ENCODE assay signal across 8 cellular contexts in the genomic region with DNA sequence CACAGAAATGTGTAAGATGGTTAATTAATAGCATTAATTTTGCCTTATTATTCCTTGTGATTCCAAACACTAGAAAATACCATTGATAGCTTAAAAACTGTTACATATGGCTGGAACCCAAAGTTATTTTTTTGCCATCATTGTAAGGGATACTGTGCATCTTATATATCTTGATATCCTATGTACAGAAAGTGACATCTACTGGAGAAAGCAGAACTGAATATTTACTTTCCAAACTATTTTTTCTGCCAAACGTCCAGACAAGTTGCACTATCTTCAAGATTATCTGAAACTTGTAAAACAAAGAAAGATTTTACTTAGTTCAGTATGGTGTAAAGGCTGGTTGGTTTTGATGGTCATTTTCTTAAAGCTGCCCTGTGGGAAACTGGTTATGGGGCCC. TPM values are rescaled to one million over a fixed set of nuclear protein-coding genes. Genes with fewer than 3 reads are reported as not detected.
DNase-seq lines count a peak whose midpoint lies in the region; ATAC-seq, FAIRE-seq and TF ChIP-seq lines count a peak whose summit lies in the region.
"Had no signal": no experiment of that assay in that cellular context is flagged by ENCODE, and none has a peak within 500 bp of the region (broad histone marks: within the 10 kb centered on the region; RNA-seq: fewer than 3 reads in every experiment).

No MANE protein-coding gene starts in this region.

- no peaks in the 10 kb centered on the region for H3K9me3 Mint-ChIP-seq in nephron progenitor cell
- H3K9me3 Mint-ChIP-seq in activated T-cell treated with anti-CD3 and anti-CD28 coated beads, Interleukin-2, amount 50 U/mL, for 4 hours = no peaks in the 10 kb centered on the region
- no peaks in the 10 kb centered on the region for H3K9me3 Mint-ChIP-seq in progenitor cell of endocrine pancreas (ENCODE audit: low read depth)

- CTCF ChIA-PET in endothelial cell of umbilical vein (lab: Charles Lee) = interaction anchor here (0.7 to 4.9 kb wide), 17 partner anchors 10 to 1614 kb away, joined by 3 to 77 read pairs (median 5); no protein-coding TSS in a partner anchor

- no peaks in the 10 kb centered on the region for H3K9me3 ChIP-seq in endothelial cell of umbilical vein (replicated peaks; ENCODE audit: control insufficient read depth, insufficient read depth, low read length)
- no peaks in the 10 kb centered on the region for H3K9me3 ChIP-seq in prostate gland

- H3K27ac Mint-ChIP-seq in nephron progenitor cell (no peak overlapping the region), progenitor cell of endocrine pancreas (no peak overlapping the region)

- no peaks in the 10 kb centered on the region for H3K9me1 ChIP-seq in endothelial cell of umbilical vein (replicated peaks; ENCODE audit: control insufficient read depth, extremely low read depth, insufficient read depth, low read length)

- no peaks in the 10 kb centered on the region for H4K20me1 ChIP-seq in endothelial cell of umbilical vein (replicated peaks; ENCODE audit: control insufficient read depth, extremely low read depth, insufficient read depth, low read length)

- TF ChIP-seq POLR2A in endothelial cell of umbilical vein (IDR thresholded peaks at IDR 0.05; ENCODE audit: low read depth, low read length) = no peak
- TF ChIP-seq POLR2A in prostate gland (IDR thresholded peaks at IDR 0.05) = no peak

- peak; percentile 70 for FAIRE-seq in endothelial cell of umbilical vein (lab: Jason Lieb, UNC)

- no peak overlapping the region for H3K4me2 ChIP-seq in endothelial cell of umbilical vein (ENCODE audit: insufficient read depth, low read length)

- no peaks in the 10 kb centered on the region for H3K27me3 Mint-ChIP-seq in nephron progenitor cell (ENCODE audit: low read depth, poor library complexity)
- H3K27me3 Mint-ChIP-seq in activated T-cell treated with anti-CD3 and anti-CD28 coated beads, Interleukin-2, amount 50 U/mL, for 4 hours (ENCODE audit: low read depth) = peaks cover 4% of the 10 kb centered on the region
- H3K27me3 Mint-ChIP-seq in progenitor cell of endocrine pancreas = no peaks in the 10 kb centered on the region

- H3K36me3 Mint-ChIP-seq in nephron progenitor cell (ENCODE audit: low read depth) (no peaks in the 10 kb centered on the region), progenitor cell of endocrine pancreas (ENCODE audit: insufficient read depth) (no peaks in the 10 kb centered on the region)
- H3K36me3 Mint-ChIP-seq in activated T-cell treated with anti-CD3 and anti-CD28 coated beads, Interleukin-2, amount 50 U/mL, for 4 hours (ENCODE audit: insufficient read depth) = no peaks in the 10 kb centered on the region

- H3K4me1 ChIP-seq in endothelial cell of umbilical vein (ENCODE audit: control insufficient read depth, extremely low read depth, insufficient read depth, low read length) (no peaks in the 10 kb centered on the region), prostate gland (replicated peaks) (no peaks in the 10 kb centered on the region)

- H3K27ac ChIP-seq in endothelial cell of umbilical vein (ENCODE audit: insufficient read depth, low read depth, low read length) (no peak overlapping the region), prostate gland (peak overlapping the region in 1 of 2 donors; percentile 17)

- POLR2A ChIA-PET in endothelial cell of umbilical vein (lab: Charles Lee) = no interaction called here

- H3K4me3 Mint-ChIP-seq in nephron progenitor cell (no peak overlapping the region), progenitor cell of endocrine pancreas (ENCODE audit: low read depth) (no peak overlapping the region)
- no peak overlapping the region for H3K4me3 Mint-ChIP-seq in activated T-cell treated with anti-CD3 and anti-CD28 coated beads, Interleukin-2, amount 50 U/mL, for 4 hours

- 0% methylated on average over 1 of the region's 1 CpG for WGBS in prostate gland

- no peak overlapping the region for H3K4me3 ChIP-seq in GM06990 (replicated peaks; ENCODE audit: low read depth, low read length)
- no peak overlapping the region for H3K4me3 ChIP-seq in endothelial cell of umbilical vein (replicated peaks in 1 of 3; ENCODE audit: insufficient read depth in 1 of 3, low read depth in 1 of 3, low read length in 3 of 3)
- no peak overlapping the region for H3K4me3 ChIP-seq in prostate gland

- H2AFZ ChIP-seq in endothelial cell of umbilical vein (ENCODE audit: low read depth, low read length) = no peak overlapping the region

- H3K4me1 Mint-ChIP-seq in nephron progenitor cell = peaks cover 48% of the 10 kb centered on the region
- H3K4me1 Mint-ChIP-seq in activated T-cell treated with anti-CD3 and anti-CD28 coated beads, Interleukin-2, amount 50 U/mL, for 4 hours (ENCODE audit: low read depth) = no peaks in the 10 kb centered on the region
- peaks cover 23% of the 10 kb centered on the region for H3K4me1 Mint-ChIP-seq in progenitor cell of endocrine pancreas (ENCODE audit: low read depth)

- dilution Hi-C loops in endothelial cell of umbilical vein (cut with MboI; ENCODE audit: extremely low pct_ligation_motif_present, low sequenced_read_pairs) = no loop called here

- BruUV-seq in endothelial cell of umbilical vein (replicated peaks; lab: Mats Ljungman, UMichigan) = no TSS peak

- no peaks in the 10 kb centered on the region for H3K27me3 ChIP-seq in GM06990 (replicated peaks; ENCODE audit: control insufficient read depth, insufficient read depth, low read length)
- peaks cover 18 to 39% of the 10 kb centered on the region in 2 experiments for H3K27me3 ChIP-seq in endothelial cell of umbilical vein (ENCODE audit: control insufficient read depth in 2 of 2, insufficient read depth in 2 of 2, low read length in 2 of 2)
- H3K27me3 ChIP-seq in prostate gland (replicated peaks; ENCODE audit: insufficient read depth) = no peaks in the 10 kb centered on the region

- DNase-seq in GM06990 (ENCODE audit: extremely low read depth, insufficient read length) (no peak), NCI-H69 (lab: John Stamatoyannopoulos, UW) (peak; percentile 73), endothelial cell of umbilical vein (ENCODE audit: low read depth, low spot score) (peak; percentile 51), prostate gland (ENCODE audit: low spot score) (no peak), nephron progenitor cell (no peak), progenitor cell of endocrine pancreas (ENCODE audit: low spot score, unreplicated experiment) (no peak)
- no peak for DNase-seq in activated T-cell treated with anti-CD3 and anti-CD28 coated beads, Interleukin-2, amount 50 U/mL, for 4 hours
- DNase-seq: activated CD4-positive, alpha-beta T cell treated with anti-CD3 and anti-CD28 coated beads for 4 hours had no signal

- no peaks in the 10 kb centered on the region for H3K79me2 ChIP-seq in endothelial cell of umbilical vein (ENCODE audit: control insufficient read depth, insufficient read depth, low read length)

- ATAC-seq in activated T-cell treated with anti-CD3 and anti-CD28 coated beads, Interleukin-2, amount 50 U/mL, for 4 hours = no peak

- TF ChIP-seq CTCF in GM06990 (IDR thresholded peaks at IDR 0.05; ENCODE audit: insufficient read depth, low read length, poor library complexity, severe bottlenecking) (peak; percentile 10), endothelial cell of umbilical vein (IDR thresholded peaks at IDR 0.05; ENCODE audit: extremely low read depth in 1 of 2, insufficient read depth in 1 of 2, low read depth in 1 of 2, low read length in 2 of 2) (no peak), prostate gland (IDR thresholded peaks at IDR 0.05) (peak; percentile 14 to 64 (median 40)), nephron progenitor cell (IDR thresholded peaks at IDR 0.05) (no peak), progenitor cell of endocrine pancreas (IDR thresholded peaks at IDR 0.05; ENCODE audit: unreplicated experiment) (no peak)

- intact Hi-C loops in endothelial cell of umbilical vein (cut with micrococcal nuclease) (loop anchor here (1.0 to 10.0 kb wide), 7 partner anchors 250 to 1849 kb away; no protein-coding TSS in a partner anchor), prostate gland (cut with DNase I) (loop anchor here (2.0 to 10.0 kb wide), 4 partner anchors 251 to 1379 kb away; no protein-coding TSS in a partner anchor)

- no peaks in the 10 kb centered on the region for H3K36me3 ChIP-seq in GM06990 (ENCODE audit: control insufficient read depth, insufficient read depth, low read length)
- H3K36me3 ChIP-seq in endothelial cell of umbilical vein (ENCODE audit: control insufficient read depth in 2 of 2, extremely low read depth in 1 of 2, insufficient read depth in 2 of 2, low read length in 2 of 2) = no peaks in the 10 kb centered on the region
- H3K36me3 ChIP-seq in prostate gland = no peaks in the 10 kb centered on the region

- H3K9ac ChIP-seq in endothelial cell of umbilical vein (replicated peaks; ENCODE audit: extremely low read depth, insufficient read depth, low read length) = no peak overlapping the region

TF ChIP-seq in endothelial cell of umbilical vein, 7 proteins besides CTCF, POLR2A, EP300 and RAD21:
- TF ChIP-seq GATA2 (IDR thresholded peaks at IDR 0.05; ENCODE audit: insufficient read depth, insufficient read length, low read depth, low read length) = no peak
- TF ChIP-seq, protein P1, sequence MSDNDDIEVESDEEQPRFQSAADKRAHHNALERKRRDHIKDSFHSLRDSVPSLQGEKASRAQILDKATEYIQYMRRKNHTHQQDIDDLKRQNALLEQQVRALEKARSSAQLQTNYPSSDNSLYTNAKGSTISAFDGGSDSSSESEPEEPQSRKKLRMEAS (IDR thresholded peaks at IDR 0.05; ENCODE audit: insufficient read depth, insufficient read length) = no peak
- no peak for TF ChIP-seq FOS (IDR thresholded peaks at IDR 0.05; ENCODE audit: borderline replicate concordance, insufficient read depth, low read length)
- no peak for TF ChIP-seq EZH2 (IDR thresholded peaks at IDR 0.05; ENCODE audit: borderline replicate concordance, low read depth, low read length, severe bottlenecking)
- TF ChIP-seq POLR2AphosphoS5 (IDR thresholded peaks at IDR 0.05; ENCODE audit: insufficient read depth, low read depth, low read length) = no peak
- no peak for TF ChIP-seq MYC (IDR thresholded peaks at IDR 0.05; ENCODE audit: low read depth, low read length)
- TF ChIP-seq JUN (IDR thresholded peaks at IDR 0.05; ENCODE audit: borderline replicate concordance, insufficient read depth, insufficient read length, low read depth) = no peak

RNA-seq across cellular contexts. Expression of gene MEIS2, which starts 33.3 kb away (rescaled TPM):
- total RNA-seq in endothelial cell of umbilical vein (22.5 and 27.1 TPM in 2 replicates), prostate gland (10 to 100 TPM; 53.4 to 73.2 TPM), progenitor cell of endocrine pancreas (133 and 143 TPM in 2 replicates)
- 26.2 and 28.4 TPM in 2 replicates for polyA plus RNA-seq in endothelial cell of umbilical vein
- 25.7 and 32.1 TPM in 2 replicates for polyA plus RNA-seq in endothelial cell of umbilical vein (2011; cell fraction: cytosol; rRNA removed)
- 56.8 and 67.4 TPM in 2 replicates for polyA plus RNA-seq in endothelial cell of umbilical vein (2011; cell fraction: nucleus; rRNA removed)
- 21.0 and 23.7 TPM in 2 replicates for polyA plus RNA-seq in endothelial cell of umbilical vein (2012)
- polyA minus RNA-seq in endothelial cell of umbilical vein = 42.7 and 61.4 TPM in 2 replicates
- polyA minus RNA-seq in endothelial cell of umbilical vein (2011; cell fraction: cytosol; rRNA and poly(A)+ RNA removed) = 6.8 TPM
- 122 and 143 TPM in 2 replicates for polyA minus RNA-seq in endothelial cell of umbilical vein (2011; cell fraction: nucleus; rRNA and poly(A)+ RNA removed)
- total RNA-seq in activated T-cell treated with anti-CD3 and anti-CD28 coated beads, Interleukin-2, amount 50 U/mL, for 4 hours = under 1 TPM in 1 of 3 donors, not detected in 2; 0.20 TPM

Comparison
In these comparisons a context has a peak if more than half of its experiments do, and no peak if none do; other contexts are left out.
1. DNase-seq: peak in NCI-H69 (single experiment) and endothelial cell of umbilical vein (single experiment); none in GM06990 (single experiment), prostate gland (single experiment), nephron progenitor cell (single experiment), activated T-cell treated with anti-CD3 and anti-CD28 coated beads, Interleukin-2, amount 50 U/mL, for 4 hours (single experiment) and progenitor cell of endocrine pancreas (single experiment).
2. CTCF ChIP-seq: peak in GM06990 (single experiment) and prostate gland (4 of 4); none in endothelial cell of umbilical vein (0 of 2), nephron progenitor cell (single experiment) and progenitor cell of endocrine pancreas (single experiment).
3. RNA of gene MEIS2, which starts 33.3 kb away (total RNA-seq): 133 to 143 TPM in progenitor cell of endocrine pancreas, 53.4 to 73.2 TPM in prostate gland and 22.5 to 27.1 TPM in endothelial cell of umbilical vein; 0.20 TPM in activated T-cell treated with anti-CD3 and anti-CD28 coated beads, Interleukin-2, amount 50 U/mL, for 4 hours; every median in the first group is over 10 times any median in the second.